In the genomic region with DNA sequence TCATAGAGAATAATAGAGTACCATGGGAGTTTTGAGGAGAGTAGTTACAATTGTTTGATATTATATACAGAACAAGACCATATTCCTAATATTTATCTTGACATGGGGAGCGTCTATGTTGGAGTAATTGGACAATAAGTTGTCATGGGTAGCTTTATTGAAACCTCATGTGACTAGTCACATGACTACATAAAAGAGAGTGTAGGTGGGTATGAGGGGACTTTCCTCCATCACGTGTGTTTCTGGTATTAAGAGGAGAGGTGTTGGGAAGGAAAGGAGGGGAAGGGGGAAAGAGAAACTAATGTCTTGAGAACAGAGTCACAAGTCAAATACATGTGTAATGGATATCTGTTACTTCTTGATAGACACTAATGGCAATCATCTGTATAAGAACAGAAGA, we compare ENCODE assay signal across 22 cellular contexts.
"Had no signal": no experiment of that assay in that cellular context is flagged by ENCODE, and none has a peak within 500 bp of the region (broad histone marks: within the 10 kb centered on the region; RNA-seq: fewer than 3 reads in every experiment).

No MANE protein-coding gene starts in this region.

- ATAC-seq: activated CD8-positive, alpha-beta memory T cell treated with anti-CD3 and anti-CD28 coated beads, Interleukin-2, amount 10 ng/mL, durations not matched to agents 7 days and 5 days; activated T-helper 17 cell treated with anti-CD3 and anti-CD28 coated beads, Interleukin-2, amount 50 U/mL, for 72 hours; left colon; natural killer cell treated with Interleukin-12 subunit alpha and Interleukin-12 subunit beta and Interleukin-15 and Interleukin-18, amount 100 ng/mL, for 72 hours; stimulated activated naive CD8-positive, alpha-beta T cell treated with anti-CD3 and anti-CD28 coated beads, Interleukin-15, Interleukin-2, amounts not matched to agents 100 U/mL and 50 U/mL, for 24 hours had no signal

- H3K9me3 ChIP-seq: ascending aorta, esophagus squamous epithelium, tibial nerve, vagina had no signal

- H3K36me3 ChIP-seq: ascending aorta, esophagus squamous epithelium, tibial nerve, vagina had no signal

- H3K27ac ChIP-seq: esophagus squamous epithelium, tibial nerve, vagina had no signal

- DNase-seq: activated CD4-positive, alpha-beta memory T cell treated with anti-CD3 and anti-CD28 coated beads, Interleukin-2, amount 10 ng/mL, durations not matched to agents 7 days and 5 days; activated CD4-positive, alpha-beta T cell treated with anti-CD3 and anti-CD28 coated beads for 48 hours; activated CD4-positive, CD25-positive, alpha-beta regulatory T cell; activated CD8-positive, alpha-beta memory T cell treated with anti-CD3 and anti-CD28 coated beads, Interleukin-2, amount 10 ng/mL, durations not matched to agents 7 days and 5 days; activated naive CD4-positive, alpha-beta T cell treated with anti-CD3 and anti-CD28 coated beads, Interleukin-2, amount 10 ng/mL, durations not matched to agents 7 days and 5 days; activated T-cell treated with anti-CD3 and anti-CD28 coated beads, Interleukin-2, amount 50 U/mL, for 1 hour; dermis blood vessel endothelial cell; effector memory CD4-positive, alpha-beta T cell; esophagus squamous epithelium; left colon; posterior cingulate gyrus; retina; stimulated activated naive CD8-positive, alpha-beta T cell treated with anti-CD3 and anti-CD28 coated beads, Interleukin-15, Interleukin-2, amounts not matched to agents 100 U/mL and 50 U/mL, for 24 hours; substantia nigra; T-helper 1 cell; T-helper 9 cell had no signal

- H3K4me3 ChIP-seq: ascending aorta, esophagus squamous epithelium, lung, tibial nerve, vagina had no signal

- H3K27me3 ChIP-seq: ascending aorta, esophagus squamous epithelium, tibial nerve, vagina had no signal
